17 cellular contexts compared by ENCODE assay signal in genomic region chr11:113645593-113646349, GRCh38.
"Had no signal": no experiment of that assay in that cellular context is flagged by ENCODE, and none has a peak within 500 bp of the region (broad histone marks: within the 10 kb centered on the region; RNA-seq: fewer than 3 reads in every experiment).

No MANE protein-coding gene starts in this region.

- H3K27ac ChIP-seq: colonic mucosa, foreskin keratinocyte, neutrophil, skin epidermis, testis, tibial nerve had no signal

- H3K27me3 ChIP-seq: colonic mucosa, neutrophil, testis, tibial nerve had no signal

- DNase-seq: colonic mucosa; dermis blood vessel endothelial cell; erythroblast; foreskin keratinocyte; left colon; mesendoderm; naive thymus-derived CD8-positive, alpha-beta T cell; stimulated activated CD4-positive, alpha-beta T cell treated with anti-CD3 and anti-CD28 coated beads, Interleukin-2, amount 100 ng/mL, for 24 hours; stimulated activated CD4-positive, alpha-beta T cell treated with anti-CD3 and anti-CD28 coated beads, Interleukin-4, amount 100 ng/mL, for 4 hours; stimulated activated naive B cell treated with anti-CD40 and anti-IgM and Interleukin-4, amounts not matched to agents 10 μg/mL and 1 μg/mL and 100 μg/mL, for 72 hours; stimulated activated naive CD8-positive, alpha-beta T cell treated with anti-CD3 and anti-CD28 coated beads, Interleukin-15, amount 100 ng/mL, for 72 hours; testis had no signal

- ATAC-seq: foreskin keratinocyte; left colon; naive thymus-derived CD8-positive, alpha-beta T cell; sciatic nerve; stimulated activated naive B cell treated with anti-CD40 and anti-IgM and Interleukin-4, amounts not matched to agents 10 μg/mL and 1 μg/mL and 100 μg/mL, for 72 hours; stimulated activated naive CD8-positive, alpha-beta T cell treated with anti-CD3 and anti-CD28 coated beads, Interleukin-15, amount 100 ng/mL, for 72 hours had no signal

- H3K36me3 ChIP-seq: colonic mucosa, neutrophil, tibial nerve had no signal

- H3K4me1 ChIP-seq: colonic mucosa, foreskin keratinocyte, testis, tibial nerve had no signal

- H3K9me3 ChIP-seq: colonic mucosa, neutrophil, testis had no signal

- FAIRE-seq: endothelial cell of umbilical vein had no signal

- H3K4me3 ChIP-seq: colonic mucosa, skin epidermis, testis, tibial nerve had no signal
